In genomic region chr14:54025661-54026060, GRCh38 we compare ENCODE assay signal across 13 cellular contexts.
A peak's percentile ranks its signal among the peaks of the same experiment; 100 is the strongest.
DNase-seq lines count a peak whose midpoint lies in the region; ATAC-seq and TF ChIP-seq lines count a peak whose summit lies in the region.
"Had no signal": no experiment of that assay in that cellular context is flagged by ENCODE, and none has a peak within 500 bp of the region (broad histone marks: within the 10 kb centered on the region; RNA-seq: fewer than 3 reads in every experiment).

No MANE protein-coding gene starts in this region.

- H3K36me3 ChIP-seq in testis (ENCODE audit: low read depth, missing control alignments), result no peaks in the 10 kb centered on the region

- no peaks in the 10 kb centered on the region for H3K9me3 ChIP-seq in testis

- 77 to 85% methylated on average over 1 of the region's 1 CpG for WGBS in testis, 2 donors

- peak in 2 of 3 experiments; percentile 26 to 29 for TF ChIP-seq CTCF in testis (IDR thresholded peaks at IDR 0.05)

- H3K27me3 ChIP-seq in testis, result no peaks in the 10 kb centered on the region

- H3K27ac ChIP-seq in testis, result no peak overlapping the region

- DNase-seq in SIG-M5 treated with dmso at 0.1 percent for 504 hours (lab: John Stamatoyannopoulos, UW; ENCODE audit: unreplicated experiment), result peak; percentile 27
- no peak for DNase-seq in SIG-M5 (lab: John Stamatoyannopoulos, UW)
- DNase-seq in OCI-M1 (lab: John Stamatoyannopoulos, UW), result peak; percentile 24
- DNase-seq in fibroblast of peridontal ligament (ENCODE audit: extremely low read depth), result peak; percentile 47
- DNase-seq in testis, result peak; percentile 24
- no peak for DNase-seq in midbrain (lab: John Stamatoyannopoulos, UW)
- DNase-seq in activated effector memory CD4-positive, alpha-beta T cell treated with Interleukin-2 at 50 U/mL for 16 hours, result no peak
- DNase-seq: activated B cell treated with CpG ODN at 0.5 μM for 24 hours; CD4-positive, CD25-positive, alpha-beta regulatory T cell; NCI-H146; occipital lobe; stimulated activated naive CD8-positive, alpha-beta T cell treated with anti-CD3 and anti-CD28 coated beads, Interleukin-15, Interleukin-2, amounts not matched to agents 100 U/mL and 50 U/mL, for 24 hours had no signal

- H3K4me3 ChIP-seq in testis, result no peak overlapping the region

- intact Hi-C loops in testis (cut with DNase I; ENCODE audit: low total_unique reads), result no loop called here

- H3K4me1 ChIP-seq in testis, result no peaks in the 10 kb centered on the region

- ATAC-seq in HG03175 (IDR thresholded peaks at IDR 0.05; ENCODE audit: unreplicated experiment), result no peak
- ATAC-seq: stimulated activated naive CD8-positive, alpha-beta T cell treated with anti-CD3 and anti-CD28 coated beads, Interleukin-15, Interleukin-2, amounts not matched to agents 100 U/mL and 50 U/mL, for 24 hours had no signal

- TF ChIP-seq POLR2A in testis (IDR thresholded peaks at IDR 0.05), result no peak

Comparison
In these comparisons a context has a peak if more than half of its experiments do, and no peak if none do; other contexts are left out.
1. DNase-seq: peak in SIG-M5 treated with dmso at 0.1 percent for 504 hours (single experiment), OCI-M1 (single experiment), fibroblast of peridontal ligament (single experiment) and testis (single experiment); none in SIG-M5 (single experiment), midbrain (single experiment) and activated effector memory CD4-positive, alpha-beta T cell treated with Interleukin-2 at 50 U/mL for 16 hours (single experiment).